9 cellular contexts compared by ENCODE assay signal in the genomic region with DNA sequence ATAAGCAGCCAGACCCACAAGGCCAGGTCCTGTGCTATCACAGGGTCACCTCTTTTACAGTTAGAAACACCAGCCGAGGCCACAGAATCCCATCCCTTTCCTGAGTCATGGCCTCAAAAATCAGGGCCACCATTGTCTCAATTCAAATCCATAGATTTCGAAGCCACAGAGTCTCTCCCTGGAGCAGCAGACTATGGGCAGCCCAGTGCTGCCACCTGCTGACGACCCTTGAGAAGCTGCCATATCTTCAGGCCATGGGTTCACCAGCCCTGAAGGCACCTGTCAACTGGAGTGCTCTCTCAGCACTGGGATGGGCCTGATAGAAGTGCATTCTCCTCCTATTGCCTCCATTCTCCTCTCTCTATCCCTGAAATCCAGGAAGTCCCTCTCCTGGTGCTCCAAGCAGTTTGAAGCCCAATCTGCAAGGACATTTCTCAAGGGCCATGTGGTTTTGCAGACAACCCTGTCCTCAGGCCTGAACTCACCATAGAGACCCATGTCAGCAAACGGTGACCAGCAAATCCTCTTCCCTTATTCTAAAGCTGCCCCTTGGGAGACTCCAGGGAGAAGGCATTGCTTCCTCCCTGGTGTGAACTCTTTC. TPM values are rescaled to one million over a fixed set of nuclear protein-coding genes. Genes with fewer than 3 reads are reported as not detected.
DNase-seq lines count a peak whose midpoint lies in the region; ATAC-seq and TF ChIP-seq lines count a peak whose summit lies in the region.
"Had no signal": no experiment of that assay in that cellular context is flagged by ENCODE, and none has a peak within 500 bp of the region (broad histone marks: within the 10 kb centered on the region; RNA-seq: fewer than 3 reads in every experiment).

No MANE protein-coding gene starts in this region.

- H3K9me3 ChIP-seq in mammary epithelial cell (replicated peaks; ENCODE audit: insufficient read depth, low read length) = peaks cover 15% of the 10 kb centered on the region

- H3K36me3 Mint-ChIP-seq in WTC11 = no peaks in the 10 kb centered on the region

- H3K4me3 Mint-ChIP-seq in WTC11 = no peak overlapping the region
- H3K4me3 Mint-ChIP-seq: stimulated activated naive CD8-positive, alpha-beta T cell treated with anti-CD3 and anti-CD28 coated beads, Interleukin-15, Interleukin-2, amounts not matched to agents 100 ng/mL and 50 ng/mL, for 24 hours had no signal

- H3K4me1 ChIP-seq in mammary epithelial cell (ENCODE audit: insufficient read depth, low read length) = no peaks in the 10 kb centered on the region

- H3K27ac Mint-ChIP-seq in WTC11 = no peak overlapping the region
- H3K27ac Mint-ChIP-seq: stimulated activated naive CD8-positive, alpha-beta T cell treated with anti-CD3 and anti-CD28 coated beads, Interleukin-15, Interleukin-2, amounts not matched to agents 100 ng/mL and 50 ng/mL, for 24 hours had no signal

- H3K79me2 ChIP-seq in mammary epithelial cell (ENCODE audit: insufficient read depth, low read length) = no peaks in the 10 kb centered on the region

- no peak overlapping the region for H2AFZ ChIP-seq in mammary epithelial cell (ENCODE audit: low read depth, low read length)

- dilution Hi-C loops in mammary epithelial cell (cut with HindIII; ENCODE audit: low sequenced_read_pairs) = no loop called here

- H4K20me1 ChIP-seq in mammary epithelial cell (ENCODE audit: insufficient read depth, low read length) = no peaks in the 10 kb centered on the region

- 57% methylated on average over 4 of the region's 4 CpGs for WGBS in mammary epithelial cell (ENCODE audit: low coverage, missing lambda C conversion rate)

- H3K4me2 ChIP-seq in mammary epithelial cell (ENCODE audit: insufficient read depth, low read depth, low read length) = no peak overlapping the region

- peaks cover 7% of the 10 kb centered on the region for H3K27me3 Mint-ChIP-seq in WTC11 (ENCODE audit: low read depth)

- no TSS peak for BruUV-seq in mammary epithelial cell (replicated peaks; lab: Mats Ljungman, UMichigan)

- DNase-seq in NCI-H2081 (lab: John Stamatoyannopoulos, UW) = peak; percentile 6 to 15
- no peak for DNase-seq in NCI-H2081 treated with DMSO at 0.1 percent for 48 hours (lab: John Stamatoyannopoulos, UW)
- peak; percentile 85 for DNase-seq in NCI-H2029 (lab: John Stamatoyannopoulos, UW)
- DNase-seq in WTC11 (ENCODE audit: low spot score) = peak; percentile 81
- peak; percentile 68 for DNase-seq in mammary epithelial cell
- peak; percentile 83 for DNase-seq in islet precursor cell
- DNase-seq in stimulated activated CD4-positive, alpha-beta T cell treated with anti-CD3 and anti-CD28 coated beads, Interleukin-1b, Interleukin-23, amount 100 ng/mL, for 48 hours = peak; percentile 58

- peak; percentile 83 for TF ChIP-seq CTCF in WTC11 (IDR thresholded peaks at IDR 0.05)
- peak; percentile 84 to 91 for TF ChIP-seq CTCF in mammary epithelial cell (conservative IDR thresholded peaks at IDR 0.05 in 1 of 2, IDR thresholded peaks at IDR 0.05 in 1 of 2; ENCODE audit: extremely low read depth in 1 of 2, insufficient read depth in 1 of 2, low read depth in 1 of 2, low read length in 2 of 2)

- intact Hi-C loops in mammary epithelial cell (cut with micrococcal nuclease) = loop anchor here (1.0 to 5.0 kb wide), 7 partner anchors 52 to 591 kb away; a partner anchor contains a TSS

- H3K27me3 ChIP-seq in mammary epithelial cell (ENCODE audit: insufficient read depth, low read length) = no peaks in the 10 kb centered on the region

- no peak overlapping the region for H3K9ac ChIP-seq in mammary epithelial cell (ENCODE audit: insufficient read depth, low read length)

- in situ Hi-C loops in mammary epithelial cell (cut with MboI; ENCODE audit: low sequenced_read_pairs in 2 of 2) = loop anchor here (10.0 to 25.0 kb wide), 2 partner anchors 379 to 402 kb away; no protein-coding TSS in a partner anchor

- H3K36me3 ChIP-seq in mammary epithelial cell (ENCODE audit: insufficient read depth, low read length) = no peaks in the 10 kb centered on the region

- 0 out of 2 replicates have a peak, but pooled peaks cover 4% of the 10 kb centered on the region for H3K4me1 Mint-ChIP-seq in WTC11

- CTCF ChIA-PET in WTC11 (lab: Charles Lee) = interaction anchor here (0.5 to 2.7 kb wide), 12 partner anchors 10 to 382 kb away, joined by 3 to 16 read pairs (median 4); a partner anchor contains a TSS
- CTCF ChIA-PET in mammary epithelial cell (lab: Charles Lee; ENCODE audit: low non-redundant PET) = interaction anchor here (0.5 to 0.6 kb wide), 2 partner anchors 62 to 138 kb away, joined by 4 to 8 read pairs; a partner anchor contains a TSS

- no peak overlapping the region for H3K27ac ChIP-seq in mammary epithelial cell (ENCODE audit: insufficient read depth, low read depth, low read length)

- 0 out of 2 replicates have a peak, but pooled peaks cover 7% of the 10 kb centered on the region for H3K9me3 Mint-ChIP-seq in WTC11
- H3K9me3 Mint-ChIP-seq: stimulated activated naive CD8-positive, alpha-beta T cell treated with anti-CD3 and anti-CD28 coated beads, Interleukin-15, Interleukin-2, amounts not matched to agents 100 ng/mL and 50 ng/mL, for 24 hours had no signal

- POLR2A ChIA-PET in WTC11 (lab: Charles Lee) = no interaction called here

- H3K4me3 ChIP-seq in mammary epithelial cell (replicated peaks in 1 of 3; ENCODE audit: insufficient read depth in 1 of 3, low read depth in 2 of 3, low read length in 3 of 3) = no peak overlapping the region

- ATAC-seq in WTC11 = peak; percentile 80
- ATAC-seq in GM18868 (IDR thresholded peaks at IDR 0.05; ENCODE audit: unreplicated experiment) = no peak

TF ChIP-seq in WTC11, 78 proteins besides CTCF, POLR2A, EP300 and RAD21:
- TF ChIP-seq SP1 (CRISPR knock-in tag; conservative IDR thresholded peaks at IDR 0.05) (0 out of 2 replicates have a peak, but pooled peaks have one; percentile 15), ZNF423 (CRISPR knock-in tag; IDR thresholded peaks at IDR 0.05) (no peak)
- TF ChIP-seq, protein P1, sequence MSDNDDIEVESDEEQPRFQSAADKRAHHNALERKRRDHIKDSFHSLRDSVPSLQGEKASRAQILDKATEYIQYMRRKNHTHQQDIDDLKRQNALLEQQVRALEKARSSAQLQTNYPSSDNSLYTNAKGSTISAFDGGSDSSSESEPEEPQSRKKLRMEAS (CRISPR knock-in tag; IDR thresholded peaks at IDR 0.05) = no peak

RNA-seq across cellular contexts. Expression of a gene that starts 39.6 kb away (rescaled TPM):
- total RNA-seq in WTC11 (2021) = not detected in 3 replicates
- total RNA-seq in mammary epithelial cell = 1 to 10 TPM in 1 of 2 donors, under 1 TPM in 1; 0.33 to 1.2 TPM
- polyA plus RNA-seq in mammary epithelial cell = 1.6 TPM
- polyA minus RNA-seq in mammary epithelial cell = 3.4 TPM

RNA-seq across cellular contexts. Expression of a gene that starts 52.3 kb away (rescaled TPM):
- total RNA-seq in WTC11 (2021) = 15.0 to 20.1 TPM (median 16.6 TPM) in 3 replicates
- 10 to 100 TPM; 11.8 to 12.9 TPM for total RNA-seq in mammary epithelial cell
- polyA plus RNA-seq in mammary epithelial cell = 8.3 TPM
- not detected for polyA minus RNA-seq in mammary epithelial cell
